Comparison of ENCODE assay signal across 32 cellular contexts in genomic region chr3:134458451-134458850, GRCh38.
"Had no signal": no experiment of that assay in that cellular context is flagged by ENCODE, and none has a peak within 500 bp of the region (broad histone marks: within the 10 kb centered on the region; RNA-seq: fewer than 3 reads in every experiment).

No MANE protein-coding gene starts in this region.

- H3K27ac ChIP-seq: epithelial cell of prostate, esophagus squamous epithelium, heart right ventricle, WERI-Rb-1 had no signal

- H3K36me3 Mint-ChIP-seq: activated naive CD8-positive, alpha-beta T cell had no signal

- H3K4me1 Mint-ChIP-seq: activated B cell treated with CpG ODN at 0.5 μM for 24 hours; activated CD4-positive, alpha-beta memory T cell treated with anti-CD3 and anti-CD28 coated beads, Interleukin-2, amount 10 ng/mL, durations not matched to agents 7 days and 5 days; activated T-helper 17 cell treated with anti-CD3 and anti-CD28 coated beads, Interleukin-2, amount 50 U/mL, for 72 hours; T-helper 17 cell had no signal

- H3K36me3 ChIP-seq: esophagus squamous epithelium, gastroesophageal sphincter, heart right ventricle, WERI-Rb-1 had no signal

- FAIRE-seq: astrocyte, colon, endometrium, endothelial cell of umbilical vein had no signal

- H3K9me3 Mint-ChIP-seq: activated B cell treated with CpG ODN at 0.5 μM for 24 hours; activated CD4-positive, alpha-beta memory T cell treated with anti-CD3 and anti-CD28 coated beads, Interleukin-2, amount 10 ng/mL, durations not matched to agents 7 days and 5 days; activated T-cell treated with anti-CD3 and anti-CD28 coated beads, Interleukin-2, amount 50 U/mL, for 4 hours; activated T-helper 17 cell treated with anti-CD3 and anti-CD28 coated beads, Interleukin-2, amount 50 U/mL, for 72 hours; T-helper 2 cell treated with Interferon-gamma antibody and Interleukin-4, amounts not matched to agents 5 μg/mL and 100 μg/mL, for 36 hours had no signal

- H3K9me3 ChIP-seq: esophagus squamous epithelium, gastroesophageal sphincter, heart right ventricle had no signal

- H3K4me3 Mint-ChIP-seq: activated B cell treated with CpG ODN at 0.5 μM for 24 hours; activated CD4-positive, alpha-beta memory T cell treated with anti-CD3 and anti-CD28 coated beads, Interleukin-2, amount 10 ng/mL, durations not matched to agents 7 days and 5 days; activated naive CD8-positive, alpha-beta T cell; activated T-cell treated with anti-CD3 and anti-CD28 coated beads, Interleukin-2, amount 50 U/mL, for 4 hours; activated T-helper 17 cell treated with anti-CD3 and anti-CD28 coated beads, Interleukin-2, amount 50 U/mL, for 72 hours; T-helper 17 cell; T-helper 2 cell treated with Interferon-gamma antibody and Interleukin-4, amounts not matched to agents 5 μg/mL and 100 μg/mL, for 36 hours had no signal

- ATAC-seq: activated CD4-positive, CD25-positive, alpha-beta regulatory T cell treated with anti-CD3 and anti-CD28 coated beads, Interleukin-2, amount 50 U/mL, for 24 hours; activated T-cell treated with anti-CD3 and anti-CD28 coated beads, Interleukin-2, amount 50 U/mL, for 4 hours; activated T-helper 17 cell treated with anti-CD3 and anti-CD28 coated beads, Interleukin-2, amount 50 U/mL, for 72 hours; gastroesophageal sphincter; T-helper 17 cell had no signal

- H3K4me3 ChIP-seq: esophagus squamous epithelium, gastroesophageal sphincter, heart right ventricle had no signal

- DNase-seq: activated B cell treated with CpG ODN at 0.5 μM for 24 hours; activated CD4-positive, alpha-beta memory T cell treated with anti-CD3 and anti-CD28 coated beads, Interleukin-2, amount 10 ng/mL, durations not matched to agents 7 days and 5 days; activated CD4-positive, alpha-beta T cell treated with anti-CD3 and anti-CD28 coated beads for 48 hours; activated CD8-positive, alpha-beta memory T cell treated with anti-CD3 and anti-CD28 coated beads for 24 hours; activated effector memory CD4-positive, alpha-beta T cell treated with Interleukin-2 at 50 U/mL for 16 hours; activated gamma-delta T cell treated with Interleukin-2 at 50 U/mL for 16 hours; activated naive CD4-positive, alpha-beta T cell treated with anti-CD3 and anti-CD28 coated beads, Interleukin-2, amount 50 U/mL, for 16 hours; activated naive CD4-positive, alpha-beta T cell treated with Interleukin-2 at 50 U/mL for 16 hours; activated T-cell treated with anti-CD3 and anti-CD28 coated beads, Interleukin-2, amount 50 U/mL, for 4 hours; amniotic stem cell; anterior cingulate cortex; caudate nucleus; cortex of kidney; dermis blood vessel endothelial cell; effector CD8-positive, alpha-beta T cell; esophagus squamous epithelium; foreskin melanocyte; heart right ventricle; T-helper 1 cell; T-helper 17 cell; T1000; WERI-Rb-1 had no signal

- H3K27ac Mint-ChIP-seq: activated B cell treated with CpG ODN at 0.5 μM for 24 hours; activated CD4-positive, alpha-beta memory T cell treated with anti-CD3 and anti-CD28 coated beads, Interleukin-2, amount 10 ng/mL, durations not matched to agents 7 days and 5 days; activated naive CD8-positive, alpha-beta T cell; activated T-helper 17 cell treated with anti-CD3 and anti-CD28 coated beads, Interleukin-2, amount 50 U/mL, for 72 hours; T-helper 17 cell; T-helper 2 cell treated with Interferon-gamma antibody and Interleukin-4, amounts not matched to agents 5 μg/mL and 100 μg/mL, for 36 hours had no signal

- H3K27me3 ChIP-seq: esophagus squamous epithelium, gastroesophageal sphincter had no signal
